ENCODE assay signal across 10 cellular contexts in genomic region chr6:143368426-143368825, GRCh38.
DNase-seq lines count a peak whose midpoint lies in the region; ATAC-seq, FAIRE-seq and TF ChIP-seq lines count a peak whose summit lies in the region.
"Had no signal": no experiment of that assay in that cellular context is flagged by ENCODE, and none has a peak within 500 bp of the region (broad histone marks: within the 10 kb centered on the region; RNA-seq: fewer than 3 reads in every experiment).

No MANE protein-coding gene starts in this region.

- DNase-seq in GM12892 (ENCODE audit: insufficient read length), result peak; percentile 8
- peak; percentile 87 for DNase-seq in bronchial epithelial cell (ENCODE audit: low read depth)
- DNase-seq in left ventricle myocardium superior, result no peak
- no peak for DNase-seq in stimulated activated CD4-positive, alpha-beta T cell treated with anti-CD3 and anti-CD28 coated beads, Interleukin-2, amount 100 ng/mL, for 48 hours
- DNase-seq in coronary artery (ENCODE audit: low spot score), result no peak
- no peak for DNase-seq in ureter (ENCODE audit: low spot score)

- FAIRE-seq in GM12892 (lab: Jason Lieb, UNC), result peak; percentile 86
- FAIRE-seq in bronchial epithelial cell (lab: Jason Lieb, UNC), result no peak

- H3K36me3 ChIP-seq in bronchial epithelial cell (ENCODE audit: control insufficient read depth, insufficient read depth, low read length), result no peaks in the 10 kb centered on the region

- no peak for TF ChIP-seq POLR2A in GM12892 (IDR thresholded peaks at IDR 0.05; ENCODE audit: low read depth, low read length)

- intact Hi-C loops in left ventricle myocardium superior (cut with micrococcal nuclease), result no loop called here

- TF ChIP-seq CTCF in bronchial epithelial cell (IDR thresholded peaks at IDR 0.05; ENCODE audit: insufficient read depth, low read length, severe bottlenecking) (no peak), coronary artery (IDR thresholded peaks at IDR 0.05) (no peak)

- H3K4me3 ChIP-seq in bronchial epithelial cell (ENCODE audit: low read depth, low read length) (no peak overlapping the region), coronary artery (no peak overlapping the region)
- H3K4me3 ChIP-seq: skin epidermis had no signal

- no peak overlapping the region for H3K27ac ChIP-seq in coronary artery
- H3K27ac ChIP-seq: skin epidermis, VCaP had no signal

- ATAC-seq in GM19467 (IDR thresholded peaks at IDR 0.05; ENCODE audit: unreplicated experiment), result peak; percentile 93
- ATAC-seq in HG03196 (IDR thresholded peaks at IDR 0.05; ENCODE audit: unreplicated experiment), result peak; percentile 97
- ATAC-seq in left ventricle myocardium superior, result no peak

- no peaks in the 10 kb centered on the region for H3K27me3 ChIP-seq in bronchial epithelial cell (ENCODE audit: control insufficient read depth, insufficient read depth, low read length)

Comparison
In these comparisons a context has a peak if more than half of its experiments do, and no peak if none do; other contexts are left out.
1. DNase-seq: peak in GM12892 (single experiment) and bronchial epithelial cell (single experiment); none in left ventricle myocardium superior (single experiment), stimulated activated CD4-positive, alpha-beta T cell treated with anti-CD3 and anti-CD28 coated beads, Interleukin-2, amount 100 ng/mL, for 48 hours (0 of 2), coronary artery (single experiment) and ureter (single experiment).